In genomic region chr1:145859491-145860159, GRCh38 we compare ENCODE assay signal across 8 cellular contexts. TPM values are rescaled to one million over a fixed set of nuclear protein-coding genes. Genes with fewer than 3 reads are reported as not detected.
DNase-seq lines count a peak whose midpoint lies in the region; ATAC-seq and TF ChIP-seq lines count a peak whose summit lies in the region.

No MANE protein-coding gene starts in this region.

- WGBS in transverse colon (ENCODE audit: low coverage in 1 of 2), 2 donors: 0% methylated on average over 26 of the region's 44 CpGs; no CpG with 5 or more reads in 1 of the 2 donors

- H3K36me3 ChIP-seq in parathyroid adenoma (ENCODE audit: control insufficient read depth, insufficient read depth, low read length) (no peaks in the 10 kb centered on the region), transverse colon (peaks cover 0 to 16% (median 4%) of the 10 kb centered on the region in 4 donors)

- DNase-seq in GM10248 (ENCODE audit: extremely low spot score) (peak; percentile 92), HFFc6 (peak; percentile 78), NCI-H1048 (lab: John Stamatoyannopoulos, UW) (peak; percentile 68), SKM-1 (lab: John Stamatoyannopoulos, UW; ENCODE audit: unreplicated experiment) (peak; percentile 78), Right ventricle myocardium superior (peak; percentile 95), transverse colon (peak; percentile 94)
- peak; percentile 84 for DNase-seq in activated naive CD8-positive, alpha-beta T cell treated with anti-CD3 and anti-CD28 coated beads, Interleukin-2, amount 10 ng/mL, durations not matched to agents 7 days and 5 days

- in situ Hi-C loops in transverse colon (cut with MboI; ENCODE audit: low pct_ligation_motif_present in 1 of 4, low pct_unique_long_range_greater_than_20kb in 1 of 4, low sequenced_read_pairs in 3 of 4): no loop called here

- CTCF ChIA-PET in GM10248 (lab: Yijun Ruan, JAX): interaction anchor here (0.9 to 12.5 kb wide), 18 partner anchors 9 to 172 kb away, joined by 3 to 248 read pairs (median 7); partner anchors contain the start of genes ANKRD34A, NUDT17 and POLR3GL

- peak overlapping the region; percentile 96 for H2AFZ ChIP-seq in parathyroid adenoma

- no peak for TF ChIP-seq CTCF in GM10248 (IDR thresholded peaks at IDR 0.05; ENCODE audit: control extremely low read depth, extremely low read depth, low read depth, missing control alignments)
- TF ChIP-seq CTCF in HFFc6 (IDR thresholded peaks at IDR 0.05): peak; percentile 20
- TF ChIP-seq CTCF in parathyroid adenoma (IDR thresholded peaks at IDR 0.05): no peak
- peak in 2 of 5 experiments; percentile 25 to 26 for TF ChIP-seq CTCF in transverse colon (IDR thresholded peaks at IDR 0.05)

- H3K79me2 ChIP-seq in parathyroid adenoma: no peaks in the 10 kb centered on the region

- peaks cover 9% of the 10 kb centered on the region for H3K27me3 Mint-ChIP-seq in HFFc6 (ENCODE audit: insufficient read depth)
- peaks cover 8% of the 10 kb centered on the region for H3K27me3 Mint-ChIP-seq in activated naive CD8-positive, alpha-beta T cell treated with anti-CD3 and anti-CD28 coated beads, Interleukin-2, amount 10 ng/mL, durations not matched to agents 7 days and 5 days

- peak; percentile 72 for ATAC-seq in activated naive CD8-positive, alpha-beta T cell treated with anti-CD3 and anti-CD28 coated beads, Interleukin-2, amount 10 ng/mL, durations not matched to agents 7 days and 5 days (ENCODE audit: low read depth)
- peak; percentile 91 for ATAC-seq in Right ventricle myocardium superior (ENCODE audit: poor library complexity)

- H3K27ac Mint-ChIP-seq in HFFc6: peak overlapping the region; percentile 91
- H3K27ac Mint-ChIP-seq in activated naive CD8-positive, alpha-beta T cell treated with anti-CD3 and anti-CD28 coated beads, Interleukin-2, amount 10 ng/mL, durations not matched to agents 7 days and 5 days: peak overlapping the region; percentile 81

- peaks cover 13% of the 10 kb centered on the region; the same call in 1 of the 2 replicates for H3K36me3 Mint-ChIP-seq in HFFc6 (ENCODE audit: low read depth)
- H3K36me3 Mint-ChIP-seq in activated naive CD8-positive, alpha-beta T cell treated with anti-CD3 and anti-CD28 coated beads, Interleukin-2, amount 10 ng/mL, durations not matched to agents 7 days and 5 days: peaks cover 8% of the 10 kb centered on the region

- no peak for TF ChIP-seq EP300 in transverse colon (IDR thresholded peaks at IDR 0.05; ENCODE audit: low read depth)

- H3K27me3 ChIP-seq in parathyroid adenoma (ENCODE audit: control insufficient read depth, insufficient read depth, low read length): no peaks in the 10 kb centered on the region
- no peaks in the 10 kb centered on the region for H3K27me3 ChIP-seq in transverse colon

- H3K4me2 ChIP-seq in parathyroid adenoma (ENCODE audit: low read length): peak overlapping the region; percentile 91

- peak overlapping the region; percentile 70 for H3K27ac ChIP-seq in parathyroid adenoma
- peak overlapping the region; percentile 90 to 94 (median 92) for H3K27ac ChIP-seq in transverse colon

- peak overlapping the region; percentile 82 for H3K4me3 ChIP-seq in parathyroid adenoma (ENCODE audit: low read depth, low read length)
- peak overlapping the region; percentile 64 to 89 (median 80) for H3K4me3 ChIP-seq in transverse colon

- H3K9me3 ChIP-seq in parathyroid adenoma (ENCODE audit: control insufficient read depth, low read length) (no peaks in the 10 kb centered on the region), transverse colon (no peaks in the 10 kb centered on the region)

- POLR2A ChIA-PET in GM10248 (lab: Yijun Ruan, JAX): interaction anchor here (0.6 to 2.1 kb wide), 12 partner anchors 9 to 180 kb away, joined by 3 to 16 read pairs (median 4); partner anchors contain the start of gene RBM8A
- POLR2A ChIA-PET in activated naive CD8-positive, alpha-beta T cell treated with anti-CD3 and anti-CD28 coated beads, Interleukin-2, amount 10 ng/mL, durations not matched to agents 7 days and 5 days (lab: Charles Lee): interaction anchor here (0.5 to 4.0 kb wide), 22 partner anchors 13 to 192 kb away, joined by 3 to 41 read pairs (median 6); partner anchors contain the start of genes ANKRD34A, ANKRD35, LIX1L and NUDT17

- H3K4me3 Mint-ChIP-seq in HFFc6: peak overlapping the region; percentile 98
- peak overlapping the region; percentile 97 for H3K4me3 Mint-ChIP-seq in activated naive CD8-positive, alpha-beta T cell treated with anti-CD3 and anti-CD28 coated beads, Interleukin-2, amount 10 ng/mL, durations not matched to agents 7 days and 5 days

- H3K9me3 Mint-ChIP-seq in HFFc6: no peaks in the 10 kb centered on the region
- no peaks in the 10 kb centered on the region for H3K9me3 Mint-ChIP-seq in activated naive CD8-positive, alpha-beta T cell treated with anti-CD3 and anti-CD28 coated beads, Interleukin-2, amount 10 ng/mL, durations not matched to agents 7 days and 5 days

- H3K4me1 ChIP-seq in parathyroid adenoma (peaks cover 3% of the 10 kb centered on the region), transverse colon (peaks cover 6 to 17% (median 13%) of the 10 kb centered on the region in 4 donors)

- peaks cover 18% of the 10 kb centered on the region for H3K4me1 Mint-ChIP-seq in HFFc6 (ENCODE audit: low read depth)
- peaks cover 9% of the 10 kb centered on the region for H3K4me1 Mint-ChIP-seq in activated naive CD8-positive, alpha-beta T cell treated with anti-CD3 and anti-CD28 coated beads, Interleukin-2, amount 10 ng/mL, durations not matched to agents 7 days and 5 days

- peak; percentile 61 for TF ChIP-seq POLR2A in transverse colon (IDR thresholded peaks at IDR 0.05)

- intact Hi-C loops in Right ventricle myocardium superior (cut with DNase I): loop anchor here (5.0 kb wide), 1 partner anchor 48 kb away; no protein-coding TSS in a partner anchor
- intact Hi-C loops in transverse colon (cut with DNase I; ENCODE audit: low total_unique reads): no loop called here

- H3K9ac ChIP-seq in parathyroid adenoma: no peak overlapping the region

RNA-seq across cellular contexts. Expression of gene PIAS3, which starts 0.7 kb away (rescaled TPM):
- 10 to 100 TPM; 45.2 to 53.8 (median 51.6) TPM for total RNA-seq in HFFc6 (2021; fragmentation: NEBNext Ultra II Directional; extraction: Animal tissue kit (Norgen Biotek cat#: 25700))
- 10 to 100 TPM; 31.8 to 33.3 TPM for total RNA-seq in activated naive CD8-positive, alpha-beta T cell treated with anti-CD3 and anti-CD28 coated beads, Interleukin-2, amount 10 ng/mL, durations not matched to agents 7 days and 5 days
- total RNA-seq in Right ventricle myocardium superior: 13.2 TPM
- 10 to 100 TPM; 10.2 to 71.6 (median 17.8) TPM for total RNA-seq in transverse colon

RNA-seq across cellular contexts. Expression of gene NUDT17, which starts 14.2 kb away (rescaled TPM):
- total RNA-seq in HFFc6 (2021; fragmentation: NEBNext Ultra II Directional; extraction: Animal tissue kit (Norgen Biotek cat#: 25700)): 1 to 10 TPM; 2.4 to 4.5 (median 3.6) TPM
- 1 to 10 TPM; 2.9 to 3.5 TPM for total RNA-seq in activated naive CD8-positive, alpha-beta T cell treated with anti-CD3 and anti-CD28 coated beads, Interleukin-2, amount 10 ng/mL, durations not matched to agents 7 days and 5 days
- total RNA-seq in Right ventricle myocardium superior (2.9 TPM), transverse colon (1 to 10 TPM in 2 of 4 donors, under 1 TPM in 1, not detected in 1; 0.95 to 2.2 (median 1.1) TPM)

RNA-seq across cellular contexts. Expression of gene ANKRD35, which starts 26.0 kb away (rescaled TPM):
- total RNA-seq in HFFc6 (2021; fragmentation: NEBNext Ultra II Directional; extraction: Animal tissue kit (Norgen Biotek cat#: 25700)): 1 to 10 TPM in 4 of 6 experiments, under 1 TPM in 2; 0.75 to 2.0 (median 1.1) TPM
- total RNA-seq in activated naive CD8-positive, alpha-beta T cell treated with anti-CD3 and anti-CD28 coated beads, Interleukin-2, amount 10 ng/mL, durations not matched to agents 7 days and 5 days: under 1 TPM; 0.40 to 0.69 TPM
- total RNA-seq in Right ventricle myocardium superior (1.1 TPM), transverse colon (1 to 10 TPM in 3 of 4 donors, not detected in 1; 1.1 to 1.8 (median 1.4) TPM)

RNA-seq across cellular contexts. Expression of gene POLR3C, which starts 35.6 kb away (rescaled TPM):
- total RNA-seq in HFFc6 (2021; fragmentation: NEBNext Ultra II Directional; extraction: Animal tissue kit (Norgen Biotek cat#: 25700)): 10 to 100 TPM; 31.4 to 39.1 (median 35.1) TPM
- total RNA-seq in activated naive CD8-positive, alpha-beta T cell treated with anti-CD3 and anti-CD28 coated beads, Interleukin-2, amount 10 ng/mL, durations not matched to agents 7 days and 5 days: 10 to 100 TPM; 34.6 to 35.1 TPM
- total RNA-seq in Right ventricle myocardium superior: 12.2 TPM
- total RNA-seq in transverse colon: 10 to 100 TPM; 13.1 to 77.2 (median 29.0) TPM

RNA-seq across cellular contexts. Expression of gene RNF115, which starts 35.7 kb away (rescaled TPM):
- 10 to 100 TPM; 14.0 to 23.0 (median 21.2) TPM for total RNA-seq in HFFc6 (2021; fragmentation: NEBNext Ultra II Directional; extraction: Animal tissue kit (Norgen Biotek cat#: 25700))
- 10 to 100 TPM; 14.7 to 15.0 TPM for total RNA-seq in activated naive CD8-positive, alpha-beta T cell treated with anti-CD3 and anti-CD28 coated beads, Interleukin-2, amount 10 ng/mL, durations not matched to agents 7 days and 5 days
- total RNA-seq in Right ventricle myocardium superior (46.5 TPM), transverse colon (10 to 100 TPM in 3 of 4 donors, 1 to 10 TPM in 1; 6.4 to 21.5 (median 13.3) TPM)

Comparison
In these comparisons a context has a peak if more than half of its experiments do, and no peak if none do; other contexts are left out.
1. Peak in every context shown above with its lines: DNase-seq, ATAC-seq, H3K4me3 ChIP-seq and H3K27ac ChIP-seq.